ENCODE assay signal across 12 cellular contexts in genomic region chr20:60224914-60225313, GRCh38.
DNase-seq lines count a peak whose midpoint lies in the region; ATAC-seq and TF ChIP-seq lines count a peak whose summit lies in the region.
"Had no signal": no experiment of that assay in that cellular context is flagged by ENCODE, and none has a peak within 500 bp of the region (broad histone marks: within the 10 kb centered on the region; RNA-seq: fewer than 3 reads in every experiment).

No MANE protein-coding gene starts in this region.

- WGBS in gastroesophageal sphincter (ENCODE audit: low coverage in 1 of 2), 2 donors, result 80 to 94% methylated on average over 1 to 2 of the region's 3 CpGs

- ATAC-seq in gastroesophageal sphincter (no peak), HG03439 (IDR thresholded peaks at IDR 0.05; ENCODE audit: unreplicated experiment) (no peak), HG02973 (IDR thresholded peaks at IDR 0.05; ENCODE audit: unreplicated experiment) (no peak)
- ATAC-seq: CD8-positive, alpha-beta T cell had no signal

- TF ChIP-seq EP300 in gastroesophageal sphincter (IDR thresholded peaks at IDR 0.05), result no peak

- DNase-seq in NCI-H446 (lab: John Stamatoyannopoulos, UW), result peak; percentile 26 to 53
- DNase-seq in NCI-H446 treated with DMSO at 0.1 percent for 48 hours (lab: John Stamatoyannopoulos, UW), result no peak
- DNase-seq in HK-2 (ENCODE audit: unreplicated experiment), result peak; percentile 23
- DNase-seq in nephron progenitor cell, result peak; percentile 30
- DNase-seq: activated gamma-delta T cell; CD8-positive, alpha-beta T cell; hippocampal formation had no signal

- H3K4me3 ChIP-seq in WI38 (ENCODE audit: low read depth, low read length) (no peak overlapping the region), gastroesophageal sphincter (no peak overlapping the region)
- H3K4me3 ChIP-seq: vagina had no signal

- no peaks in the 10 kb centered on the region for H3K4me1 Mint-ChIP-seq in nephron progenitor cell

- no peak overlapping the region for H3K27ac Mint-ChIP-seq in nephron progenitor cell
- H3K27ac Mint-ChIP-seq: CD8-positive, alpha-beta T cell had no signal

- no peaks in the 10 kb centered on the region for H3K36me3 ChIP-seq in gastroesophageal sphincter
- H3K36me3 ChIP-seq: vagina had no signal

- H3K9me3 ChIP-seq in gastroesophageal sphincter, result no peaks in the 10 kb centered on the region
- H3K9me3 ChIP-seq: vagina had no signal

- peaks cover 15% of the 10 kb centered on the region for H3K9me3 Mint-ChIP-seq in nephron progenitor cell
- H3K9me3 Mint-ChIP-seq: CD8-positive, alpha-beta T cell had no signal

- no peaks in the 10 kb centered on the region for H3K36me3 Mint-ChIP-seq in nephron progenitor cell (ENCODE audit: low read depth)
- H3K36me3 Mint-ChIP-seq: CD8-positive, alpha-beta T cell had no signal

- H3K27me3 Mint-ChIP-seq in nephron progenitor cell (ENCODE audit: low read depth, poor library complexity), result peaks cover 25% of the 10 kb centered on the region

- no peak for TF ChIP-seq POLR2A in gastroesophageal sphincter (IDR thresholded peaks at IDR 0.05)

- H3K27ac ChIP-seq in gastroesophageal sphincter, result no peak overlapping the region
- H3K27ac ChIP-seq: vagina had no signal

- H3K4me3 Mint-ChIP-seq in nephron progenitor cell, result no peak overlapping the region
- H3K4me3 Mint-ChIP-seq: CD8-positive, alpha-beta T cell had no signal

- H3K27me3 ChIP-seq in gastroesophageal sphincter, result peaks cover 4% of the 10 kb centered on the region
- H3K27me3 ChIP-seq: vagina had no signal

- TF ChIP-seq CTCF in WI38 (IDR thresholded peaks at IDR 0.05; ENCODE audit: low read depth, low read length) (peak; percentile 57), nephron progenitor cell (IDR thresholded peaks at IDR 0.05) (peak; percentile 50), gastroesophageal sphincter (IDR thresholded peaks at IDR 0.05) (no peak)

- no peaks in the 10 kb centered on the region for H3K4me1 ChIP-seq in gastroesophageal sphincter
- H3K4me1 ChIP-seq: vagina had no signal

Comparison
In these comparisons a context has a peak if more than half of its experiments do, and no peak if none do; other contexts are left out.
1. CTCF ChIP-seq: peak in WI38 (single experiment) and nephron progenitor cell (single experiment); none in gastroesophageal sphincter (0 of 4).